8 cellular contexts compared by ENCODE assay signal in the genomic region with DNA sequence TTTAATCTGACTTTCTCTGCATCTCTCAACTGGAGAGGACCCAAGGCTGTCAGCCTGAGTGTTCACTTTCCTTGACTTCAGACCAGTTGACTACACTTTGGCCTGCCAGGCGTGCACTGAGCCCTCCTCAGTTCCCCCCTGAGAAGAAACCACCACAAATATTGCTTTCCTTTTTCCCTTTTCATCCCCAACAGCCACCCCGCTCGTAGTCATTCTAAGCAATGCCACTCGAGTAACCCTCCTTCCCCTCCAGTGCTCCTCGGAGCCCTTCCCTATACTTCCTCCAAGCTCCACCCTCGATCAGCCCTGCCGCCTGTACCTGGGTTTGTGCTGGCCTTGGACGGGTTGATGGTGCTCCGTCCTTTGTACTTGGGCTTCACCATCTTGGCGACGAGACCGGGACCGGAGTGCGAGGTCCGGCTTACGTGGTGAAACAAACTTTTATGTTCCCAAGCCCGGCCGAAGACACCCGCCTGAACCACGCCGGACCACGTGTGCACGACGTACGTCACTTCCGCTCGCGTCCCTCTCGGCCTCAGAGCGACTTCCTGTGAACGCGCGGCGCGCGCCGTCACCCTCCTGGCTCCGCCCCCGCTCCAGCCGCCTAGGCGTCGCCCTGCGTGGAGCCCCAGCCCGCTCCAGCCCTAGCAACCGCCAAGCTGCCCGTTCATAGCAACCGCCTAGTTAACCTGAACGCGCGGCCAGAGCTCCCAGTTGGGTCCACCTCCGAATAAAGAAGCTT. TPM values are rescaled to one million over a fixed set of nuclear protein-coding genes. Genes with fewer than 3 reads are reported as not detected.
DNase-seq lines count a peak whose midpoint lies in the region; ATAC-seq and TF ChIP-seq lines count a peak whose summit lies in the region.

A gene (minus strand): TSS at position 498 of the 742 bp plus-strand sequence. CDS start 115 bp downstream, at position 383.

- no peak for TF ChIP-seq CTCF in GM20000 (IDR thresholded peaks at IDR 0.05; ENCODE audit: extremely low read depth, missing control alignments)

- peak within 1 kb of the TSS; percentile 97 to 98 for H3K4me3 Mint-ChIP-seq in effector memory CD8-positive, alpha-beta T cell
- peak within 1 kb of the TSS; percentile 98 for H3K4me3 Mint-ChIP-seq in memory B cell

- H3K9me3 Mint-ChIP-seq in effector memory CD8-positive, alpha-beta T cell, result no peaks in the 10 kb centered on the region
- H3K9me3 Mint-ChIP-seq in memory B cell, result no peaks in the 10 kb centered on the region

- peak; percentile 97 for ATAC-seq in effector memory CD8-positive, alpha-beta T cell (replicated peaks)
- peak; percentile 98 for ATAC-seq in memory B cell (ENCODE audit: low read depth)

- H3K27ac Mint-ChIP-seq in effector memory CD8-positive, alpha-beta T cell, result peak within 1 kb of the TSS; percentile 94 to 97
- peak within 1 kb of the TSS; percentile 96 for H3K27ac Mint-ChIP-seq in memory B cell

- peaks cover 20 to 24% of the 10 kb centered on the region in 2 donors for H3K4me1 Mint-ChIP-seq in effector memory CD8-positive, alpha-beta T cell (ENCODE audit: low read depth in 2 of 2)
- H3K4me1 Mint-ChIP-seq in memory B cell, result peaks cover 11% of the 10 kb centered on the region

- H3K36me3 Mint-ChIP-seq in effector memory CD8-positive, alpha-beta T cell (ENCODE audit: insufficient read depth), result peaks cover 27% of the 10 kb centered on the region
- peaks cover 4% of the 10 kb centered on the region for H3K36me3 Mint-ChIP-seq in memory B cell

- H3K27me3 Mint-ChIP-seq in effector memory CD8-positive, alpha-beta T cell, result no peaks in the 10 kb centered on the region
- H3K27me3 Mint-ChIP-seq in memory B cell, result no peaks in the 10 kb centered on the region

- DNase-seq in CMK (ENCODE audit: low read depth), result peak; percentile 90
- DNase-seq in GM20000 (ENCODE audit: low spot score), result peak; percentile 97
- peak; percentile 98 for DNase-seq in HT-29 (ENCODE audit: low spot score)
- peak; percentile 92 to 94 for DNase-seq in NOMO-1 (lab: John Stamatoyannopoulos, UW; ENCODE audit: unreplicated experiment in 2 of 2)
- peak; percentile 90 for DNase-seq in activated CD8-positive, alpha-beta memory T cell treated with anti-CD3 and anti-CD28 coated beads for 4 hours (ENCODE audit: low read depth in 2 of 2)
- DNase-seq in effector memory CD8-positive, alpha-beta T cell, result peak; percentile 95 to 97 (median 97)
- peak; percentile 94 to 95 for DNase-seq in memory B cell (ENCODE audit: low spot score in 2 of 2)
- peak; percentile 90 for DNase-seq in stimulated activated CD8-positive, alpha-beta memory T cell treated with anti-CD3 and anti-CD28 coated beads, Interleukin-12 subunit alpha, Interleukin-12 subunit beta, amount 100 ng/mL, for 24 hours (ENCODE audit: extremely low read depth)

RNA-seq across cellular contexts. Expression of the gene that starts here (rescaled TPM):
- 66.1 and 77.5 TPM in 2 replicates for total RNA-seq in HT-29 (2014; rRNA removed; shearing (Covaris generic))

Comparison
In these comparisons a context has a peak if more than half of its experiments do, and no peak if none do; other contexts are left out.
1. Peak in every context shown above with its lines: DNase-seq and ATAC-seq.